In the genomic region with DNA sequence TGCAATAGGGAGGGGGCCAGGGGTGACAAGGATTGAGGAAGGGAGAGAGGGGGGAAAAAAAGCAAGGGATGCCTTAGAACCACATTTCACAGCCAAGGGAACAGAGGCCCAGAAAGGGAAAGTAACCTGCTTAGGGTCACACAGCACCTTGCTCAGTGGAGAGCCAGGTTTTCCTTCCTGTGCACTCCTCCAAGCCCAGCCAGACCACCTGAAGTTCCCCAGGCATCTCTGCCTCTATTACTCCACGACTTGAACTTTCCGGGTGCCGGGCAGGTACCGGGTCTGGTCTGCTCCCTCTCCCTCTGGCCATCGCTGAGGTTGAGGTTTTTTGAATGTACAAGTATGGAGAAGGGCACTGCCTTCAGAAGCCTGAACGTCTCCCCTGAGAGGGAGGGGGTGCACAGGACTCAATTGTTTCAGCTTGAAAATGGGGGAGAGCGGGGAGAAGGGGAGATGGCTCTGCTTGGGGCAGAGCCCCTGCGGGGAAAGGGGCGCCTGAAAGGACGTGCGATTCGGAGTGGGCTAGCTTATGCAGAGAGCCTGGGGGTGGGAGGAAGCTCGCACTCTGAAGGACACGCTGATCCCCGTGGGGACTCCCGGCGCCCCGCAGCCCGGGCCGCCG, we compare ENCODE assay signal across 9 cellular contexts. TPM values are rescaled to one million over a fixed set of nuclear protein-coding genes. Genes with fewer than 3 reads are reported as not detected.
DNase-seq lines count a peak whose midpoint lies in the region; ATAC-seq, FAIRE-seq and TF ChIP-seq lines count a peak whose summit lies in the region.
"Had no signal": no experiment of that assay in that cellular context is flagged by ENCODE, and none has a peak within 500 bp of the region (broad histone marks: within the 10 kb centered on the region; RNA-seq: fewer than 3 reads in every experiment).

No MANE protein-coding gene starts in this region.

- H3K4me1 ChIP-seq in adipocyte (ENCODE audit: control insufficient read depth, insufficient read depth, low read length) (peaks cover 71% of the 10 kb centered on the region), liver (ENCODE audit: control insufficient read depth in 4 of 4, insufficient read depth in 4 of 4, low read length in 3 of 4) (peaks cover 15 to 37% (median 25%) of the 10 kb centered on the region in 4 donors), upper lobe of right lung (peaks cover 75% of the 10 kb centered on the region)

- H3K36me3 ChIP-seq in adipocyte (ENCODE audit: control insufficient read depth, insufficient read depth, low read length, severe bottlenecking) (peaks cover 15% of the 10 kb centered on the region), liver (ENCODE audit: control insufficient read depth in 4 of 4, insufficient read depth in 3 of 4, low read depth in 1 of 4, low read length in 3 of 4) (peaks cover 0 to 6% (median 0%) of the 10 kb centered on the region in 4 donors), upper lobe of right lung (peaks cover 18% of the 10 kb centered on the region)

- H3K27ac Mint-ChIP-seq in activated naive CD4-positive, alpha-beta T cell treated with anti-CD3 and anti-CD28 coated beads for 36 hours: peak overlapping the region; percentile 97

- H3K27ac ChIP-seq in liver (ENCODE audit: low read depth in 1 of 2, low read length in 2 of 2) (peak overlapping the region; percentile 89 to 98), upper lobe of right lung (peak overlapping the region; percentile 99)

- no peaks in the 10 kb centered on the region for H3K27me3 ChIP-seq in adipocyte (replicated peaks; ENCODE audit: control insufficient read depth, insufficient read depth, low read length)
- H3K27me3 ChIP-seq in liver (ENCODE audit: control insufficient read depth in 4 of 4, insufficient read depth in 4 of 4, low read length in 3 of 4): no peaks in the 10 kb centered on the region
- no peaks in the 10 kb centered on the region for H3K27me3 ChIP-seq in upper lobe of right lung

- H3K4me3 Mint-ChIP-seq in activated naive CD4-positive, alpha-beta T cell treated with anti-CD3 and anti-CD28 coated beads for 36 hours: peak overlapping the region; percentile 94

- TF ChIP-seq CTCF in liver (IDR thresholded peaks at IDR 0.05; ENCODE audit: low read depth, low read length, missing input control) (no peak), upper lobe of right lung (IDR thresholded peaks at IDR 0.05) (no peak)

- 20% methylated on average over 21 of the region's 21 CpGs for WGBS in liver

- FAIRE-seq in GM12891 (lab: Jason Lieb, UNC): no peak
- FAIRE-seq: G401.6 had no signal

- H3K27me3 Mint-ChIP-seq in activated naive CD4-positive, alpha-beta T cell treated with anti-CD3 and anti-CD28 coated beads for 36 hours (ENCODE audit: low read depth): no peaks in the 10 kb centered on the region

- H3K9me3 Mint-ChIP-seq in activated naive CD4-positive, alpha-beta T cell treated with anti-CD3 and anti-CD28 coated beads for 36 hours: no peaks in the 10 kb centered on the region

- no peak for TF ChIP-seq RAD21 in liver (IDR thresholded peaks at IDR 0.05)

- peaks cover 3% of the 10 kb centered on the region for H3K36me3 Mint-ChIP-seq in activated naive CD4-positive, alpha-beta T cell treated with anti-CD3 and anti-CD28 coated beads for 36 hours (ENCODE audit: low read depth)

- peak overlapping the region; percentile 99 for H3K9ac ChIP-seq in adipocyte (ENCODE audit: low read length)
- peak overlapping the region in 1 of 2 donors; percentile 29 for H3K9ac ChIP-seq in liver (ENCODE audit: low read depth in 1 of 2, low read length in 2 of 2)

- H3K4me3 ChIP-seq in adipocyte (ENCODE audit: low read length): peak overlapping the region; percentile 93
- peak overlapping the region in 2 of 3 donors; percentile 80 to 87 for H3K4me3 ChIP-seq in liver (ENCODE audit: low read depth in 1 of 3, low read length in 3 of 3)
- peak overlapping the region; percentile 99 for H3K4me3 ChIP-seq in upper lobe of right lung

- H3K9me3 ChIP-seq in adipocyte (ENCODE audit: control insufficient read depth, low read length) (no peaks in the 10 kb centered on the region), liver (ENCODE audit: control insufficient read depth in 4 of 4, low read length in 3 of 4) (no peaks in the 10 kb centered on the region), upper lobe of right lung (no peaks in the 10 kb centered on the region)

- ATAC-seq in upper lobe of right lung: no peak

- intact Hi-C loops in activated naive CD4-positive, alpha-beta T cell treated with anti-CD3 and anti-CD28 coated beads for 36 hours (cut with micrococcal nuclease): loop anchor here (1.0 kb wide), 2 partner anchors 16 to 21 kb away; no protein-coding TSS in a partner anchor
- intact Hi-C loops in upper lobe of right lung (cut with DNase I): no loop called here

- TF ChIP-seq POLR2A in GM12891 (IDR thresholded peaks at IDR 0.05; ENCODE audit: low read depth, low read length): no peak

- CTCF ChIA-PET in activated naive CD4-positive, alpha-beta T cell treated with anti-CD3 and anti-CD28 coated beads for 36 hours (lab: Charles Lee): interaction anchor here (0.9 to 1.8 kb wide), 5 partner anchors 13 to 28 kb away, joined by 3 to 4 read pairs (median 3); no protein-coding TSS in a partner anchor

- no peak for DNase-seq in activated naive CD4-positive, alpha-beta T cell treated with anti-CD3 and anti-CD28 coated beads for 36 hours
- no peak for DNase-seq in activated naive CD4-positive, alpha-beta T cell (lab: John Stamatoyannopoulos, UW)
- DNase-seq in adipocyte (ENCODE audit: low read depth) (no peak), upper lobe of right lung (no peak), GM12891 (ENCODE audit: insufficient read length, low spot score) (no peak), Ammon's horn (ENCODE audit: low spot score) (no peak), NCI-H187 (lab: John Stamatoyannopoulos, UW) (no peak)

- peaks cover 27% of the 10 kb centered on the region for H3K4me1 Mint-ChIP-seq in activated naive CD4-positive, alpha-beta T cell treated with anti-CD3 and anti-CD28 coated beads for 36 hours (ENCODE audit: low read depth)

TF ChIP-seq in liver, 16 proteins besides CTCF, POLR2A, EP300 and RAD21 (continues in another document):
- TF ChIP-seq, protein P1, sequence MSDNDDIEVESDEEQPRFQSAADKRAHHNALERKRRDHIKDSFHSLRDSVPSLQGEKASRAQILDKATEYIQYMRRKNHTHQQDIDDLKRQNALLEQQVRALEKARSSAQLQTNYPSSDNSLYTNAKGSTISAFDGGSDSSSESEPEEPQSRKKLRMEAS (IDR thresholded peaks at IDR 0.05): no peak
- no peak for TF ChIP-seq SP1 (IDR thresholded peaks at IDR 0.05)
- TF ChIP-seq HNF4A (conservative IDR thresholded peaks at IDR 0.05): no peak
- TF ChIP-seq TAF1 (conservative IDR thresholded peaks at IDR 0.05): no peak
- TF ChIP-seq, protein P2, sequence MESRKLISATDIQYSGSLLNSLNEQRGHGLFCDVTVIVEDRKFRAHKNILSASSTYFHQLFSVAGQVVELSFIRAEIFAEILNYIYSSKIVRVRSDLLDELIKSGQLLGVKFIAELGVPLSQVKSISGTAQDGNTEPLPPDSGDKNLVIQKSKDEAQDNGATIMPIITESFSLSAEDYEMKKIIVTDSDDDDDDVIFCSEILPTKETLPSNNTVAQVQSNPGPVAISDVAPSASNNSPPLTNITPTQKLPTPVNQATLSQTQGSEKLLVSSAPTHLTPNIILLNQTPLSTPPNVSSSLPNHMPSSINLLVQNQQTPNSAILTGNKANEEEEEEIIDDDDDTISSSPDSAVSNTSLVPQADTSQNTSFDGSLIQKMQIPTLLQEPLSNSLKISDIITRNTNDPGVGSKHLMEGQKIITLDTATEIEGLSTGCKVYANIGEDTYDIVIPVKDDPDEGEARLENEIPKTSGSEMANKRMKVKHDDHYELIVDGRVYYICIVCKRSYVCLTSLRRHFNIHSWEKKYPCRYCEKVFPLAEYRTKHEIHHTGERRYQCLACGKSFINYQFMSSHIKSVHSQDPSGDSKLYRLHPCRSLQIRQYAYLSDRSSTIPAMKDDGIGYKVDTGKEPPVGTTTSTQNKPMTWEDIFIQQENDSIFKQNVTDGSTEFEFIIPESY (IDR thresholded peaks at IDR 0.05): no peak
- no peak for TF ChIP-seq HNF4G (IDR thresholded peaks at IDR 0.05)

TF ChIP-seq in GM12891, 5 proteins besides CTCF, POLR2A, EP300 and RAD21:
- no peak for TF ChIP-seq POU2F2 (IDR thresholded peaks at IDR 0.05; ENCODE audit: low read depth, low read length)
- no peak for TF ChIP-seq PAX5 (IDR thresholded peaks at IDR 0.05; ENCODE audit: insufficient read depth, low read length, severe bottlenecking)
- TF ChIP-seq POLR2AphosphoS5 (IDR thresholded peaks at IDR 0.05; ENCODE audit: low read depth, low read length): no peak
- no peak for TF ChIP-seq SPI1 (IDR thresholded peaks at IDR 0.05; ENCODE audit: low read depth, low read length)
- no peak for TF ChIP-seq TAF1 (IDR thresholded peaks at IDR 0.05; ENCODE audit: low read depth, low read length)
TF ChIP-seq in GM12891: peak in this region for 0.

RNA-seq across cellular contexts. Expression of a gene that starts 0.5 kb away (rescaled TPM):
- total RNA-seq in activated naive CD4-positive, alpha-beta T cell treated with anti-CD3 and anti-CD28 coated beads for 36 hours: 10 to 100 TPM; 13.9 to 15.4 TPM
- total RNA-seq in liver (100 to 1,000 TPM in 1 of 2 donors, 10 to 100 TPM in 1; 95.3 to 118 TPM), upper lobe of right lung (152 TPM)
- polyA plus RNA-seq in liver: 10 to 100 TPM in 1 of 2 donors, 1 to 10 TPM in 1; 5.0 to 42.1 TPM
- polyA plus RNA-seq in GM12891 (2012; ENCODE audit: low read depth, missing spikeins): 14.8 TPM

RNA-seq across cellular contexts. Expression of a gene that starts 35.8 kb away (rescaled TPM):
- 10 to 100 TPM; 13.3 to 13.5 TPM for total RNA-seq in activated naive CD4-positive, alpha-beta T cell treated with anti-CD3 and anti-CD28 coated beads for 36 hours
- total RNA-seq in liver (10 to 100 TPM in 1 of 2 donors, 1 to 10 TPM in 1; 4.8 to 22.8 TPM), upper lobe of right lung (19.3 TPM)
- polyA plus RNA-seq in liver: 1 to 10 TPM; 3.0 to 3.7 TPM
- 3.4 TPM for polyA plus RNA-seq in GM12891 (2012; ENCODE audit: low read depth, missing spikeins)
